In the genomic region with DNA sequence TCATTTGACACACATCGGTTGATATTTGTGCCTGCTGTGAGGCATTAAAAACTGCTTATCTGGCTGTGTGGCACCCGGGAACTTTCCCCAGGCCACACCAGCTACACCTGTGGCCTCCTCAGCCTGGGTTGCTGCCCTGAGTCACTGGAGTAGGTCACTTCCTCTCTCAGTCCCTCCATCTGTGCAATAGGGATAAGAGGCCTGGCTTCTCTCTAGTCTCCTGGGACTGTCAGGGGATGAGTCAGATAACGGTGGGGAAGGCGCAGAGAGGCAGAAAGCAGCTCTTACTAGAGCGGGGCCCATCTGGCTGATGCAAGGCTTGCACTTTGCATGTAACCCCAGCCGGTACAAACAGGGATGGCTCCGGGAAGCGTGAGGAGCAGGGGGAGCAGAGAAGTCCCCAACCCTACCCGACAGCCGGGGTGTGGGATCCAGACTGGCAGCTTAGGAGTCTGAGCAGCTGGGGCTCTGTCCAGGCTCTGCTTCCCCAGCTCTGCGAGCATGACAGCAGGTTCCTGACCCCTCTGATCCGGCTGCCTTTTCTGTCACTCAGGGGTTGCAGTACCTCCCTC, we compare ENCODE assay signal across 1 cellular context.
TF ChIP-seq lines count a peak whose summit lies in the region.

No MANE protein-coding gene starts in this region.

TF ChIP-seq in HepG2, 621 proteins besides CTCF, POLR2A, EP300 and RAD21 (continued from another document and continues in another):
- TF ChIP-seq, protein P1, sequence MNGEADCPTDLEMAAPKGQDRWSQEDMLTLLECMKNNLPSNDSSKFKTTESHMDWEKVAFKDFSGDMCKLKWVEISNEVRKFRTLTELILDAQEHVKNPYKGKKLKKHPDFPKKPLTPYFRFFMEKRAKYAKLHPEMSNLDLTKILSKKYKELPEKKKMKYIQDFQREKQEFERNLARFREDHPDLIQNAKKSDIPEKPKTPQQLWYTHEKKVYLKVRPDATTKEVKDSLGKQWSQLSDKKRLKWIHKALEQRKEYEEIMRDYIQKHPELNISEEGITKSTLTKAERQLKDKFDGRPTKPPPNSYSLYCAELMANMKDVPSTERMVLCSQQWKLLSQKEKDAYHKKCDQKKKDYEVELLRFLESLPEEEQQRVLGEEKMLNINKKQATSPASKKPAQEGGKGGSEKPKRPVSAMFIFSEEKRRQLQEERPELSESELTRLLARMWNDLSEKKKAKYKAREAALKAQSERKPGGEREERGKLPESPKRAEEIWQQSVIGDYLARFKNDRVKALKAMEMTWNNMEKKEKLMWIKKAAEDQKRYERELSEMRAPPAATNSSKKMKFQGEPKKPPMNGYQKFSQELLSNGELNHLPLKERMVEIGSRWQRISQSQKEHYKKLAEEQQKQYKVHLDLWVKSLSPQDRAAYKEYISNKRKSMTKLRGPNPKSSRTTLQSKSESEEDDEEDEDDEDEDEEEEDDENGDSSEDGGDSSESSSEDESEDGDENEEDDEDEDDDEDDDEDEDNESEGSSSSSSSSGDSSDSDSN (CRISPR knock-in tag; IDR thresholded peaks at IDR 0.05): peak; percentile 86
- TF ChIP-seq, protein P2, sequence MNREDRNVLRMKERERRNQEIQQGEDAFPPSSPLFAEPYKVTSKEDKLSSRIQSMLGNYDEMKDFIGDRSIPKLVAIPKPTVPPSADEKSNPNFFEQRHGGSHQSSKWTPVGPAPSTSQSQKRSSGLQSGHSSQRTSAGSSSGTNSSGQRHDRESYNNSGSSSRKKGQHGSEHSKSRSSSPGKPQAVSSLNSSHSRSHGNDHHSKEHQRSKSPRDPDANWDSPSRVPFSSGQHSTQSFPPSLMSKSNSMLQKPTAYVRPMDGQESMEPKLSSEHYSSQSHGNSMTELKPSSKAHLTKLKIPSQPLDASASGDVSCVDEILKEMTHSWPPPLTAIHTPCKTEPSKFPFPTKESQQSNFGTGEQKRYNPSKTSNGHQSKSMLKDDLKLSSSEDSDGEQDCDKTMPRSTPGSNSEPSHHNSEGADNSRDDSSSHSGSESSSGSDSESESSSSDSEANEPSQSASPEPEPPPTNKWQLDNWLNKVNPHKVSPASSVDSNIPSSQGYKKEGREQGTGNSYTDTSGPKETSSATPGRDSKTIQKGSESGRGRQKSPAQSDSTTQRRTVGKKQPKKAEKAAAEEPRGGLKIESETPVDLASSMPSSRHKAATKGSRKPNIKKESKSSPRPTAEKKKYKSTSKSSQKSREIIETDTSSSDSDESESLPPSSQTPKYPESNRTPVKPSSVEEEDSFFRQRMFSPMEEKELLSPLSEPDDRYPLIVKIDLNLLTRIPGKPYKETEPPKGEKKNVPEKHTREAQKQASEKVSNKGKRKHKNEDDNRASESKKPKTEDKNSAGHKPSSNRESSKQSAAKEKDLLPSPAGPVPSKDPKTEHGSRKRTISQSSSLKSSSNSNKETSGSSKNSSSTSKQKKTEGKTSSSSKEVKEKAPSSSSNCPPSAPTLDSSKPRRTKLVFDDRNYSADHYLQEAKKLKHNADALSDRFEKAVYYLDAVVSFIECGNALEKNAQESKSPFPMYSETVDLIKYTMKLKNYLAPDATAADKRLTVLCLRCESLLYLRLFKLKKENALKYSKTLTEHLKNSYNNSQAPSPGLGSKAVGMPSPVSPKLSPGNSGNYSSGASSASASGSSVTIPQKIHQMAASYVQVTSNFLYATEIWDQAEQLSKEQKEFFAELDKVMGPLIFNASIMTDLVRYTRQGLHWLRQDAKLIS (CRISPR knock-in tag; IDR thresholded peaks at IDR 0.05): no peak
- TF ChIP-seq MAFF (IDR thresholded peaks at IDR 0.05; ENCODE audit: low read depth, low read length): no peak; the same call in 1 of the 2 replicates
- no peak for TF ChIP-seq MEIS1 (CRISPR knock-in tag; IDR thresholded peaks at IDR 0.05; ENCODE audit: borderline replicate concordance)
- peak; percentile 18; the same call in 1 of the 2 replicates for TF ChIP-seq SOX13 (IDR thresholded peaks at IDR 0.05)
- TF ChIP-seq SOX13 (CRISPR knock-in tag; conservative IDR thresholded peaks at IDR 0.05 in 1 of 2, IDR thresholded peaks at IDR 0.05 in 1 of 2): peak in 1 of 2 experiments; percentile 39; a peak in 1 of 4 replicates
- 0 out of 2 replicates have a peak, but pooled peaks have one; percentile 31 for TF ChIP-seq KLF13 (CRISPR knock-in tag; IDR thresholded peaks at IDR 0.05)
- TF ChIP-seq NCOA5 (CRISPR knock-in tag; IDR thresholded peaks at IDR 0.05): no peak
- TF ChIP-seq KLF12 (CRISPR knock-in tag; IDR thresholded peaks at IDR 0.05; ENCODE audit: borderline replicate concordance): no peak
- TF ChIP-seq, protein P3, sequence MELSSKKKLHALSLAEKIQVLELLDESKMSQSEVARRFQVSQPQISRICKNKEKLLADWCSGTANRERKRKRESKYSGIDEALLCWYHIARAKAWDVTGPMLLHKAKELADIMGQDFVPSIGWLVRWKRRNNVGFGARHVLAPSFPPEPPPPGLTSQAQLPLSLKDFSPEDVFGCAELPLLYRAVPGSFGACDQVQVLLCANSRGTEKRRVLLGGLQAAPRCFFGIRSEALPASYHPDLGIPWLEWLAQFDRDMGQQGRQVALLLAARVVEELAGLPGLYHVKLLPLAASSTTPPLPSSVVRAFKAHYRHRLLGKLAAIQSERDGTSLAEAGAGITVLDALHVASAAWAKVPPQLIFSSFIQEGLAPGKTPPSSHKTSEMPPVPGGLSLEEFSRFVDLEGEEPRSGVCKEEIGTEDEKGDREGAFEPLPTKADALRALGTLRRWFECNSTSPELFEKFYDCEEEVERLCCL (CRISPR knock-in tag; IDR thresholded peaks at IDR 0.05; ENCODE audit: borderline replicate concordance): no peak
- TF ChIP-seq ZNF737 (CRISPR knock-in tag; IDR thresholded peaks at IDR 0.05; ENCODE audit: borderline replicate concordance): no peak
- no peak for TF ChIP-seq BHLHE40 (IDR thresholded peaks at IDR 0.05; ENCODE audit: low read length)
- TF ChIP-seq ZNF782 (CRISPR knock-in tag; IDR thresholded peaks at IDR 0.05; ENCODE audit: borderline replicate concordance): no peak
- TF ChIP-seq NR1H2 (CRISPR knock-in tag; IDR thresholded peaks at IDR 0.05; ENCODE audit: borderline replicate concordance, low read depth): no peak
- TF ChIP-seq, protein P4, sequence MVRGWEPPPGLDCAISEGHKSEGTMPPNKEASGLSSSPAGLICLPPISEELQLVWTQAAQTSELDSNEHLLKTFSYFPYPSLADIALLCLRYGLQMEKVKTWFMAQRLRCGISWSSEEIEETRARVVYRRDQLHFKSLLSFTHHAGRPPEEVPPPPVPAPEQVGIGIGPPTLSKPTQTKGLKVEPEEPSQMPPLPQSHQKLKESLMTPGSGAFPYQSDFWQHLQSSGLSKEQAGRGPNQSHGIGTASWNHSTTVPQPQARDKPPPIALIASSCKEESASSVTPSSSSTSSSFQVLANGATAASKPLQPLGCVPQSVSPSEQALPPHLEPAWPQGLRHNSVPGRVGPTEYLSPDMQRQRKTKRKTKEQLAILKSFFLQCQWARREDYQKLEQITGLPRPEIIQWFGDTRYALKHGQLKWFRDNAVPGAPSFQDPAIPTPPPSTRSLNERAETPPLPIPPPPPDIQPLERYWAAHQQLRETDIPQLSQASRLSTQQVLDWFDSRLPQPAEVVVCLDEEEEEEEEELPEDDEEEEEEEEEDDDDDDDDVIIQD (CRISPR knock-in tag; IDR thresholded peaks at IDR 0.05; ENCODE audit: low read depth): no peak
- TF ChIP-seq ZKSCAN5 (CRISPR knock-in tag; IDR thresholded peaks at IDR 0.05): 0 out of 2 replicates have a peak, but pooled peaks have one; percentile 6
- no peak for TF ChIP-seq SRSF4 (IDR thresholded peaks at IDR 0.05; ENCODE audit: low read depth, low read length, poor library complexity, severe bottlenecking)
- peak; percentile 80 for TF ChIP-seq XRCC5 (optimal IDR thresholded peaks at IDR 0.05; ENCODE audit: low read length)
- TF ChIP-seq SP1 (IDR thresholded peaks at IDR 0.05): no peak
- no peak; the same call in 1 of the 2 replicates for TF ChIP-seq SP1 (CRISPR knock-in tag; IDR thresholded peaks at IDR 0.05)
- TF ChIP-seq ZNF766 (CRISPR knock-in tag; IDR thresholded peaks at IDR 0.05; ENCODE audit: borderline replicate concordance): 0 out of 2 replicates have a peak, but pooled peaks have one; percentile 73
- TF ChIP-seq, protein P5, sequence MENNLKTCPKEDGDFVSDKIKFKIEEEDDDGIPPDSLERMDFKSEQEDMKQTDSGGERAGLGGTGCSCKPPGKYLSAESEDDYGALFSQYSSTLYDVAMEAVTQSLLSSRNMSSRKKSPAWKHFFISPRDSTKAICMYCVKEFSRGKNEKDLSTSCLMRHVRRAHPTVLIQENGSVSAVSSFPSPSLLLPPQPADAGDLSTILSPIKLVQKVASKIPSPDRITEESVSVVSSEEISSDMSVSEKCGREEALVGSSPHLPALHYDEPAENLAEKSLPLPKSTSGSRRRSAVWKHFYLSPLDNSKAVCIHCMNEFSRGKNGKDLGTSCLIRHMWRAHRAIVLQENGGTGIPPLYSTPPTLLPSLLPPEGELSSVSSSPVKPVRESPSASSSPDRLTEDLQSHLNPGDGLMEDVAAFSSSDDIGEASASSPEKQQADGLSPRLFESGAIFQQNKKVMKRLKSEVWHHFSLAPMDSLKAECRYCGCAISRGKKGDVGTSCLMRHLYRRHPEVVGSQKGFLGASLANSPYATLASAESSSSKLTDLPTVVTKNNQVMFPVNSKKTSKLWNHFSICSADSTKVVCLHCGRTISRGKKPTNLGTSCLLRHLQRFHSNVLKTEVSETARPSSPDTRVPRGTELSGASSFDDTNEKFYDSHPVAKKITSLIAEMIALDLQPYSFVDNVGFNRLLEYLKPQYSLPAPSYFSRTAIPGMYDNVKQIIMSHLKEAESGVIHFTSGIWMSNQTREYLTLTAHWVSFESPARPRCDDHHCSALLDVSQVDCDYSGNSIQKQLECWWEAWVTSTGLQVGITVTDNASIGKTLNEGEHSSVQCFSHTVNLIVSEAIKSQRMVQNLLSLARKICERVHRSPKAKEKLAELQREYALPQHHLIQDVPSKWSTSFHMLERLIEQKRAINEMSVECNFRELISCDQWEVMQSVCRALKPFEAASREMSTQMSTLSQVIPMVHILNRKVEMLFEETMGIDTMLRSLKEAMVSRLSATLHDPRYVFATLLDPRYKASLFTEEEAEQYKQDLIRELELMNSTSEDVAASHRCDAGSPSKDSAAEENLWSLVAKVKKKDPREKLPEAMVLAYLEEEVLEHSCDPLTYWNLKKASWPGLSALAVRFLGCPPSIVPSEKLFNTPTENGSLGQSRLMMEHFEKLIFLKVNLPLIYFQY (CRISPR knock-in tag; IDR thresholded peaks at IDR 0.05; ENCODE audit: borderline replicate concordance): peak; percentile 48; the same call in 1 of the 2 replicates
- TF ChIP-seq BORCS8-MEF2B (CRISPR knock-in tag; IDR thresholded peaks at IDR 0.05): 0 out of 2 replicates have a peak, but pooled peaks have one; percentile 25
- no peak for TF ChIP-seq ZFAT (CRISPR knock-in tag; conservative IDR thresholded peaks at IDR 0.05)
- 0 out of 2 replicates have a peak, but pooled peaks have one; percentile 68 for TF ChIP-seq ZFP37 (CRISPR knock-in tag; IDR thresholded peaks at IDR 0.05; ENCODE audit: borderline replicate concordance)
- TF ChIP-seq RARA (CRISPR knock-in tag; IDR thresholded peaks at IDR 0.05): peak; percentile 58; the same call in 1 of the 2 replicates
- TF ChIP-seq, protein P6, sequence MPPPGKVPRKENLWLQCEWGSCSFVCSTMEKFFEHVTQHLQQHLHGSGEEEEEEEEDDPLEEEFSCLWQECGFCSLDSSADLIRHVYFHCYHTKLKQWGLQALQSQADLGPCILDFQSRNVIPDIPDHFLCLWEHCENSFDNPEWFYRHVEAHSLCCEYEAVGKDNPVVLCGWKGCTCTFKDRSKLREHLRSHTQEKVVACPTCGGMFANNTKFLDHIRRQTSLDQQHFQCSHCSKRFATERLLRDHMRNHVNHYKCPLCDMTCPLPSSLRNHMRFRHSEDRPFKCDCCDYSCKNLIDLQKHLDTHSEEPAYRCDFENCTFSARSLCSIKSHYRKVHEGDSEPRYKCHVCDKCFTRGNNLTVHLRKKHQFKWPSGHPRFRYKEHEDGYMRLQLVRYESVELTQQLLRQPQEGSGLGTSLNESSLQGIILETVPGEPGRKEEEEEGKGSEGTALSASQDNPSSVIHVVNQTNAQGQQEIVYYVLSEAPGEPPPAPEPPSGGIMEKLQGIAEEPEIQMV (CRISPR knock-in tag; IDR thresholded peaks at IDR 0.05; ENCODE audit: low read depth): 0 out of 2 replicates have a peak, but pooled peaks have one; percentile 71
- no peak for TF ChIP-seq FOXM1 (CRISPR knock-in tag; IDR thresholded peaks at IDR 0.05)
- no peak for TF ChIP-seq CENPT (CRISPR knock-in tag; IDR thresholded peaks at IDR 0.05; ENCODE audit: low read depth)
- no peak for TF ChIP-seq ZNF652 (CRISPR knock-in tag; IDR thresholded peaks at IDR 0.05; ENCODE audit: borderline replicate concordance, low read depth)
- TF ChIP-seq ZSCAN25 (CRISPR knock-in tag; IDR thresholded peaks at IDR 0.05): no peak
- no peak for TF ChIP-seq DPF2 (CRISPR knock-in tag; IDR thresholded peaks at IDR 0.05; ENCODE audit: borderline replicate concordance, low read depth)
- TF ChIP-seq PHF21A (CRISPR knock-in tag; IDR thresholded peaks at IDR 0.05): peak; percentile 73
- peak; percentile 87; the same call in 1 of the 2 replicates for TF ChIP-seq NFKBIZ (CRISPR knock-in tag; IDR thresholded peaks at IDR 0.05)
- TF ChIP-seq RORA (CRISPR knock-in tag; IDR thresholded peaks at IDR 0.05): no peak
- 0 out of 2 replicates have a peak, but pooled peaks have one; percentile 25 for TF ChIP-seq ZSCAN21 (CRISPR knock-in tag; IDR thresholded peaks at IDR 0.05; ENCODE audit: borderline replicate concordance)
- TF ChIP-seq, protein P7, sequence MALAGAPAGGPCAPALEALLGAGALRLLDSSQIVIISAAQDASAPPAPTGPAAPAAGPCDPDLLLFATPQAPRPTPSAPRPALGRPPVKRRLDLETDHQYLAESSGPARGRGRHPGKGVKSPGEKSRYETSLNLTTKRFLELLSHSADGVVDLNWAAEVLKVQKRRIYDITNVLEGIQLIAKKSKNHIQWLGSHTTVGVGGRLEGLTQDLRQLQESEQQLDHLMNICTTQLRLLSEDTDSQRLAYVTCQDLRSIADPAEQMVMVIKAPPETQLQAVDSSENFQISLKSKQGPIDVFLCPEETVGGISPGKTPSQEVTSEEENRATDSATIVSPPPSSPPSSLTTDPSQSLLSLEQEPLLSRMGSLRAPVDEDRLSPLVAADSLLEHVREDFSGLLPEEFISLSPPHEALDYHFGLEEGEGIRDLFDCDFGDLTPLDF (CRISPR knock-in tag; IDR thresholded peaks at IDR 0.05): no peak
- TF ChIP-seq ZNF343 (CRISPR knock-in tag; IDR thresholded peaks at IDR 0.05): no peak
- peak; percentile 91; the same call in 1 of the 2 replicates for TF ChIP-seq DNMT3B (CRISPR knock-in tag; conservative IDR thresholded peaks at IDR 0.05)
- no peak for TF ChIP-seq ZNF7 (CRISPR knock-in tag; IDR thresholded peaks at IDR 0.05)
- TF ChIP-seq TMF1 (CRISPR knock-in tag; IDR thresholded peaks at IDR 0.05; ENCODE audit: low read depth): no peak
- TF ChIP-seq HIVEP1 (CRISPR knock-in tag; IDR thresholded peaks at IDR 0.05): peak; percentile 64; the same call in 1 of the 2 replicates
- no peak for TF ChIP-seq ZNF121 (CRISPR knock-in tag; IDR thresholded peaks at IDR 0.05)
- 0 out of 2 replicates have a peak, but pooled peaks have one; percentile 19 for TF ChIP-seq ZNF225 (CRISPR knock-in tag; IDR thresholded peaks at IDR 0.05)
- TF ChIP-seq RNF2 (conservative IDR thresholded peaks at IDR 0.05; ENCODE audit: low read depth): no peak
- no peak for TF ChIP-seq RELA (CRISPR knock-in tag; IDR thresholded peaks at IDR 0.05)
- TF ChIP-seq PAF1 (CRISPR knock-in tag; IDR thresholded peaks at IDR 0.05): no peak
- no peak for TF ChIP-seq HNRNPH1 (optimal IDR thresholded peaks at IDR 0.05; ENCODE audit: low read depth, low read length)
- no peak for TF ChIP-seq ZNF883 (CRISPR knock-in tag; IDR thresholded peaks at IDR 0.05; ENCODE audit: not compliant biosample characterization)
- TF ChIP-seq SNAI1 (CRISPR knock-in tag; IDR thresholded peaks at IDR 0.05; ENCODE audit: borderline replicate concordance): no peak
- TF ChIP-seq RBAK (CRISPR knock-in tag; IDR thresholded peaks at IDR 0.05): no peak
- no peak for TF ChIP-seq PHF5A (CRISPR knock-in tag; IDR thresholded peaks at IDR 0.05; ENCODE audit: low read depth, unreplicated experiment)
- peak; percentile 59; the same call in 1 of the 2 replicates for TF ChIP-seq ATF7 (IDR thresholded peaks at IDR 0.05)
- no peak for TF ChIP-seq ATF7 (CRISPR knock-in tag; IDR thresholded peaks at IDR 0.05)
